ENCODE assay signal across 22 cellular contexts in the genomic region with DNA sequence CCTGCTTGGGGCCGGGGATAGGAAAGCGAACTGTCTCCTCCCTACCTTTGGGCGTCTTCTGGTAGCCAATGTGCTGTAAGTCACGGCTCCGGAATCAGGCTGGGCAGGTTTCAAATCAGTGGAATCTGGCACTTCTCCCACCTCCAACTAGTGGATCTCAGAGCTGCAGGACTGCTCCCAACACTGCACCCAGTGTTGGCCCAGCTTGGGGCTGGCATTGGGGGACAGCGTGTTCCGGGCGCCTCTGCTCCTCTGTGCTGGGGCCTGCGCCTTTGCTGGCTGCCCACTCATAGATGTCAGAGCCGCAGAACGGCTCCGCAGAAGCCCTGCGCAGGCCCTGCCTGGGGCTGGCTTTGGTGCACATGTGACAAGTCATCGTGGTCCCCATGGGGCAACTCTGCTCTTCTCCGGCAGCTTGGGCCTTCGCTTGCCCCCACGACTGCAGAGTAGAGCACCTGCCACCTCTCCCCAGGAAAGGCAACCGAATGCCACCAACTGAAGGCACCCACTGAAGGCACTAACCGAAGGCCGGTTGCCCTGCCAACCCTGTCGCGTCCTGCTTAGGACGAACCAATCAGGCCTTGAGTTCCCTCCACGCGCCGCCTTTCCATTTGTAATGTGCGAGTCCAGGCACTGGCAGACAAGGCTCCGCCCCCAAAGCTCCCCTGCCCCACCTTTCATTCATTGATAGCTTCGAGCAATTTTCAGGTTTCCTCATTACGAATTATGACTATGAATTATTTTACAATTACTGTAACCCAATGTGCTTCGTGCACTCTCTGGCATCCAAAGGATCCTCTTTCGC.
A peak's percentile ranks its signal among the peaks of the same experiment; 100 is the strongest.
DNase-seq lines count a peak whose midpoint lies in the region; ATAC-seq and TF ChIP-seq lines count a peak whose summit lies in the region.
"Had no signal": no experiment of that assay in that cellular context is flagged by ENCODE, and none has a peak within 500 bp of the region (broad histone marks: within the 10 kb centered on the region; RNA-seq: fewer than 3 reads in every experiment).

No MANE protein-coding gene starts in this region.

- H3K27ac ChIP-seq in PC-3 (ENCODE audit: low read length) (no peak overlapping the region), psoas muscle (no peak overlapping the region)
- no peak overlapping the region for H3K27ac ChIP-seq in effector memory CD4-positive, alpha-beta T cell (ENCODE audit: insufficient read depth, low read length, poor library complexity, severe bottlenecking)
- H3K27ac ChIP-seq: cardiac muscle cell, pancreas had no signal

- POLR2A ChIA-PET in PC-3 (lab: Charles Lee; ENCODE audit: unreplicated experiment) = no interaction called here

- H3K9me2 ChIP-seq in PC-3 (replicated peaks; ENCODE audit: low read length) = no peaks in the 10 kb centered on the region

- CTCF ChIA-PET in PC-3 (lab: Charles Lee) = no interaction called here

- no TSS peak for BruUV-seq in PC-3 (replicated peaks; lab: Mats Ljungman, UMichigan)

- in situ Hi-C loops in GM13977 (cut with MboI; ENCODE audit: low pct_unique_long_range_greater_than_20kb, low sequenced_read_pairs, unreplicated experiment) = no loop called here

- H3K27me3 ChIP-seq in PC-3 (ENCODE audit: low read length) (no peaks in the 10 kb centered on the region), psoas muscle (ENCODE audit: insufficient read depth in 3 of 3, low read length in 2 of 3) (no peaks in the 10 kb centered on the region)
- no peaks in the 10 kb centered on the region for H3K27me3 ChIP-seq in effector memory CD4-positive, alpha-beta T cell (replicated peaks; ENCODE audit: control insufficient read depth, insufficient read depth, low read length, poor library complexity, severe bottlenecking)
- H3K27me3 ChIP-seq: cardiac muscle cell had no signal

- intact Hi-C loops in PC-3 (cut with micrococcal nuclease) (no loop called here), psoas muscle (cut with DNase I) (no loop called here), posterior vena cava (cut with DNase I) (no loop called here)

- no peak overlapping the region for H3K4me3 ChIP-seq in PC-3 (ENCODE audit: low read length)
- H3K4me3 ChIP-seq in psoas muscle = peak overlapping the region; percentile 39
- H3K4me3 ChIP-seq in effector memory CD4-positive, alpha-beta T cell (ENCODE audit: insufficient read depth, low read depth, low read length, poor library complexity, severe bottlenecking) = no peak overlapping the region
- H3K4me3 ChIP-seq: cardiac muscle cell, pancreas had no signal

- peak; percentile 41 for DNase-seq in ELF-1 (ENCODE audit: low read depth, low spot score)
- peak; percentile 42 for DNase-seq in PC-3
- DNase-seq in psoas muscle = no peak
- no peak for DNase-seq in effector memory CD4-positive, alpha-beta T cell
- DNase-seq in mesenteric fat pad (ENCODE audit: low spot score) = no peak
- DNase-seq in GM13977 (ENCODE audit: low spot score) = no peak
- DNase-seq in posterior vena cava (ENCODE audit: low spot score) = no peak
- DNase-seq: activated CD4-positive, alpha-beta T cell treated with anti-CD3 and anti-CD28 coated beads, Interleukin-2, amount 10 ng/mL, durations not matched to agents 7 days and 5 days; activated CD8-positive, alpha-beta memory T cell treated with anti-CD3 and anti-CD28 coated beads, Interleukin-2, amount 50 U/mL, for 48 hours; activated effector memory CD4-positive, alpha-beta T cell treated with anti-CD3 and anti-CD28 coated beads, Interleukin-2, amount 50 U/mL, for 16 hours; CD8-positive, alpha-beta T cell; Kasumi-1; mesenchymal stem cell; naive thymus-derived CD8-positive, alpha-beta T cell; NCI-H1436; NCI-H2171 treated with DMSO at 0.1 percent for 48 hours; NCI-H526 treated with DMSO at 0.1 percent for 48 hours; pancreas; SHP77 treated with DMSO at 0.1 percent for 48 hours; T-cell had no signal

- H4K20me1 ChIP-seq in PC-3 (ENCODE audit: low read length) = no peaks in the 10 kb centered on the region

- no peaks in the 10 kb centered on the region for H3K4me1 ChIP-seq in PC-3 (ENCODE audit: insufficient read depth, low read length)
- H3K4me1 ChIP-seq in psoas muscle = no peaks in the 10 kb centered on the region
- H3K4me1 ChIP-seq in effector memory CD4-positive, alpha-beta T cell (ENCODE audit: control insufficient read depth, insufficient read depth, low read length, poor library complexity, severe bottlenecking) = no peaks in the 10 kb centered on the region
- H3K4me1 ChIP-seq: pancreas had no signal

- no peak overlapping the region for H2AFZ ChIP-seq in PC-3 (ENCODE audit: low read length)

- H3K9me3 ChIP-seq in PC-3 (ENCODE audit: low read length) (no peaks in the 10 kb centered on the region), psoas muscle (no peaks in the 10 kb centered on the region)
- no peaks in the 10 kb centered on the region for H3K9me3 ChIP-seq in effector memory CD4-positive, alpha-beta T cell (ENCODE audit: control insufficient read depth, low read length)
- H3K9me3 ChIP-seq: pancreas had no signal

- no peaks in the 10 kb centered on the region for H3K36me3 ChIP-seq in PC-3 (ENCODE audit: low read depth, low read length)
- H3K36me3 ChIP-seq in psoas muscle (ENCODE audit: insufficient read depth in 1 of 2, low read depth in 1 of 2) = no peaks in the 10 kb centered on the region
- no peaks in the 10 kb centered on the region for H3K36me3 ChIP-seq in effector memory CD4-positive, alpha-beta T cell (ENCODE audit: control insufficient read depth, insufficient read depth, low read length)
- H3K36me3 ChIP-seq: cardiac muscle cell, pancreas had no signal

- no peaks in the 10 kb centered on the region for H3F3A ChIP-seq in PC-3 (ENCODE audit: low read length, unreplicated experiment)

- no peaks in the 10 kb centered on the region for H3K79me2 ChIP-seq in PC-3 (ENCODE audit: low read length)

- no peak overlapping the region for H3K4me2 ChIP-seq in PC-3 (ENCODE audit: low read length)

- WGBS in psoas muscle, 3 donors = 35 to 42% (median 38%) methylated on average over 32 of the region's 32 CpGs

- TF ChIP-seq CTCF in PC-3 (conservative IDR thresholded peaks at IDR 0.05; ENCODE audit: low read depth, low read length) = no peak
- no peak for TF ChIP-seq CTCF in psoas muscle (IDR thresholded peaks at IDR 0.05)
- TF ChIP-seq CTCF in GM13977 (IDR thresholded peaks at IDR 0.05; ENCODE audit: extremely low read depth, insufficient read depth, missing control alignments) = no peak

- ATAC-seq in PC-3 (no peak), esophagus mucosa (peak; percentile 94), psoas muscle (peak; percentile 42 to 72 (median 45))
- ATAC-seq: CD8-positive, alpha-beta T cell; naive thymus-derived CD8-positive, alpha-beta T cell; T-cell had no signal

- no peak overlapping the region for H3K9ac ChIP-seq in PC-3 (ENCODE audit: low read length)

Comparison
In these comparisons a context has a peak if more than half of its experiments do, and no peak if none do; other contexts are left out.
1. DNase-seq: peak in ELF-1 (single experiment) and PC-3 (single experiment); none in psoas muscle (0 of 2), effector memory CD4-positive, alpha-beta T cell (0 of 3), mesenteric fat pad (single experiment), GM13977 (single experiment) and posterior vena cava (single experiment).